ENCODE assay signal across 2 cellular contexts in the genomic region with DNA sequence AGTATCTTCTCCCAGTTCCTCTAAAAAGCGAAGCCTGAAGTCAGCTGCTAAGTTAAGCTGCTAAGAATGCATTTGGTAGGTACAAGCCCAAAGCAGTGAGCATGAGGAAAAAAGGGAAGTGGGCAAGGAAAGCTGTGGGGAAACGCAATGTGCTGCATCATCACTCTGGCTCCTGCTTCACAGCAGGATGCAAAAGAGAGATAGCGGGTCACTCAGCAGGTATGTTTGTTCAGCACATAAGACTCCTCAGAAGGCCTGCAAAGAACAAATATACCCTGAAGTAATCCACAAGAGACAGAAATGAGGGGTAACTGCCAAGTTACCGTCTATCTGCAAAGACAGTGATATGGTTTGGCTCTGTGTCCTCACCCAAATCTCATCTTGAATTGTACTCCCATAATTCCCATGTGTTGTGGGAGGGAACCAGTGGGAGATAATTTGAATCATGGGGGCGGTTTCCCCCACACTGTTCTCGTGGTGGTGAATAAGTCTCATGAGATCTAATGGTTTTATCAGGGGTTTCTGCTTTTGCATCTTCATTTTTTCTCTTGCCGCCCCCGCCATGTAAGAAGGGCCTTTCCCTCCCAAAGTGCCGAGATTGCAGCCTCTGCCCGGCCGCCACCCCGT.
TF ChIP-seq lines count a peak whose summit lies in the region.

No MANE protein-coding gene starts in this region.

TF ChIP-seq in GM23338, 12 proteins besides CTCF, POLR2A, EP300 and RAD21 (continues in another document):
- TF ChIP-seq EZH2 (IDR thresholded peaks at IDR 0.05; ENCODE audit: low read depth, unreplicated experiment) = no peak
- TF ChIP-seq, protein P1, sequence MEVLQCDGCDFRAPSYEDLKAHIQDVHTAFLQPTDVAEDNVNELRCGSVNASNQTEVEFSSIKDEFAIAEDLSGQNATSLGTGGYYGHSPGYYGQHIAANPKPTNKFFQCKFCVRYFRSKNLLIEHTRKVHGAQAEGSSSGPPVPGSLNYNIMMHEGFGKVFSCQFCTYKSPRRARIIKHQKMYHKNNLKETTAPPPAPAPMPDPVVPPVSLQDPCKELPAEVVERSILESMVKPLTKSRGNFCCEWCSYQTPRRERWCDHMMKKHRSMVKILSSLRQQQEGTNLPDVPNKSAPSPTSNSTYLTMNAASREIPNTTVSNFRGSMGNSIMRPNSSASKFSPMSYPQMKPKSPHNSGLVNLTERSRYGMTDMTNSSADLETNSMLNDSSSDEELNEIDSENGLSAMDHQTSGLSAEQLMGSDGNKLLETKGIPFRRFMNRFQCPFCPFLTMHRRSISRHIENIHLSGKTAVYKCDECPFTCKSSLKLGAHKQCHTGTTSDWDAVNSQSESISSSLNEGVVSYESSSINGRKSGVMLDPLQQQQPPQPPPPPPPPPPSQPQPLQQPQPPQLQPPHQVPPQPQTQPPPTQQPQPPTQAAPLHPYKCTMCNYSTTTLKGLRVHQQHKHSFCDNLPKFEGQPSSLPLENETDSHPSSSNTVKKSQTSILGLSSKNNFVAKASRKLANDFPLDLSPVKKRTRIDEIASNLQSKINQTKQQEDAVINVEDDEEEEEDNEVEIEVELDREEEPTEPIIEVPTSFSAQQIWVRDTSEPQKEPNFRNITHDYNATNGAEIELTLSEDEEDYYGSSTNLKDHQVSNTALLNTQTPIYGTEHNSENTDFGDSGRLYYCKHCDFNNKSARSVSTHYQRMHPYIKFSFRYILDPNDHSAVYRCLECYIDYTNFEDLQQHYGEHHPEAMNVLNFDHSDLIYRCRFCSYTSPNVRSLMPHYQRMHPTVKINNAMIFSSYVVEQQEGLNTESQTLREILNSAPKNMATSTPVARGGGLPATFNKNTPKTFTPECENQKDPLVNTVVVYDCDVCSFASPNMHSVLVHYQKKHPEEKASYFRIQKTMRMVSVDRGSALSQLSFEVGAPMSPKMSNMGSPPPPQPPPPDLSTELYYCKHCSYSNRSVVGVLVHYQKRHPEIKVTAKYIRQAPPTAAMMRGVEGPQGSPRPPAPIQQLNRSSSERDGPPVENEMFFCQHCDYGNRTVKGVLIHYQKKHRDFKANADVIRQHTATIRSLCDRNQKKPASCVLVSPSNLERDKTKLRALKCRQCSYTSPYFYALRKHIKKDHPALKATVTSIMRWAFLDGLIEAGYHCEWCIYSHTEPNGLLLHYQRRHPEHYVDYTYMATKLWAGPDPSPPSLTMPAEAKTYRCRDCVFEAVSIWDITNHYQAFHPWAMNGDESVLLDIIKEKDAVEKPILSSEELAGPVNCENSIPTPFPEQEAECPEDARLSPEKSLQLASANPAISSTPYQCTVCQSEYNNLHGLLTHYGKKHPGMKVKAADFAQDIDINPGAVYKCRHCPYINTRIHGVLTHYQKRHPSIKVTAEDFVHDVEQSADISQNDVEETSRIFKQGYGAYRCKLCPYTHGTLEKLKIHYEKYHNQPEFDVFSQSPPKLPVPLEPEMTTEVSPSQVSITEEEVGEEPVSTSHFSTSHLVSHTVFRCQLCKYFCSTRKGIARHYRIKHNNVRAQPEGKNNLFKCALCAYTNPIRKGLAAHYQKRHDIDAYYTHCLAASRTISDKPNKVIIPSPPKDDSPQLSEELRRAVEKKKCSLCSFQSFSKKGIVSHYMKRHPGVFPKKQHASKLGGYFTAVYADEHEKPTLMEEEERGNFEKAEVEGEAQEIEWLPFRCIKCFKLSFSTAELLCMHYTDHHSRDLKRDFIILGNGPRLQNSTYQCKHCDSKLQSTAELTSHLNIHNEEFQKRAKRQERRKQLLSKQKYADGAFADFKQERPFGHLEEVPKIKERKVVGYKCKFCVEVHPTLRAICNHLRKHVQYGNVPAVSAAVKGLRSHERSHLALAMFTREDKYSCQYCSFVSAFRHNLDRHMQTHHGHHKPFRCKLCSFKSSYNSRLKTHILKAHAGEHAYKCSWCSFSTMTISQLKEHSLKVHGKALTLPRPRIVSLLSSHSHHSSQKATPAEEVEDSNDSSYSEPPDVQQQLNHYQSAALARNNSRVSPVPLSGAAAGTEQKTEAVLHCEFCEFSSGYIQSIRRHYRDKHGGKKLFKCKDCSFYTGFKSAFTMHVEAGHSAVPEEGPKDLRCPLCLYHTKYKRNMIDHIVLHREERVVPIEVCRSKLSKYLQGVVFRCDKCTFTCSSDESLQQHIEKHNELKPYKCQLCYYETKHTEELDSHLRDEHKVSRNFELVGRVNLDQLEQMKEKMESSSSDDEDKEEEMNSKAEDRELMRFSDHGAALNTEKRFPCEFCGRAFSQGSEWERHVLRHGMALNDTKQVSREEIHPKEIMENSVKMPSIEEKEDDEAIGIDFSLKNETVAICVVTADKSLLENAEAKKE (CRISPR knock-in tag; IDR thresholded peaks at IDR 0.05) = no peak
- TF ChIP-seq CREB1 (CRISPR knock-in tag; IDR thresholded peaks at IDR 0.05; ENCODE audit: low read depth) = no peak
- TF ChIP-seq EZH2phosphoT487 (IDR thresholded peaks at IDR 0.05; ENCODE audit: unreplicated experiment) = no peak
- TF ChIP-seq POLR2AphosphoS5 (IDR thresholded peaks at IDR 0.05; ENCODE audit: low read depth) = no peak
- no peak for TF ChIP-seq JUNB (IDR thresholded peaks at IDR 0.05; ENCODE audit: unreplicated experiment)
- no peak for TF ChIP-seq NANOG (IDR thresholded peaks at IDR 0.05; ENCODE audit: borderline replicate concordance)
- no peak for TF ChIP-seq ZNF114 (CRISPR knock-in tag; IDR thresholded peaks at IDR 0.05)
- TF ChIP-seq, protein P2, sequence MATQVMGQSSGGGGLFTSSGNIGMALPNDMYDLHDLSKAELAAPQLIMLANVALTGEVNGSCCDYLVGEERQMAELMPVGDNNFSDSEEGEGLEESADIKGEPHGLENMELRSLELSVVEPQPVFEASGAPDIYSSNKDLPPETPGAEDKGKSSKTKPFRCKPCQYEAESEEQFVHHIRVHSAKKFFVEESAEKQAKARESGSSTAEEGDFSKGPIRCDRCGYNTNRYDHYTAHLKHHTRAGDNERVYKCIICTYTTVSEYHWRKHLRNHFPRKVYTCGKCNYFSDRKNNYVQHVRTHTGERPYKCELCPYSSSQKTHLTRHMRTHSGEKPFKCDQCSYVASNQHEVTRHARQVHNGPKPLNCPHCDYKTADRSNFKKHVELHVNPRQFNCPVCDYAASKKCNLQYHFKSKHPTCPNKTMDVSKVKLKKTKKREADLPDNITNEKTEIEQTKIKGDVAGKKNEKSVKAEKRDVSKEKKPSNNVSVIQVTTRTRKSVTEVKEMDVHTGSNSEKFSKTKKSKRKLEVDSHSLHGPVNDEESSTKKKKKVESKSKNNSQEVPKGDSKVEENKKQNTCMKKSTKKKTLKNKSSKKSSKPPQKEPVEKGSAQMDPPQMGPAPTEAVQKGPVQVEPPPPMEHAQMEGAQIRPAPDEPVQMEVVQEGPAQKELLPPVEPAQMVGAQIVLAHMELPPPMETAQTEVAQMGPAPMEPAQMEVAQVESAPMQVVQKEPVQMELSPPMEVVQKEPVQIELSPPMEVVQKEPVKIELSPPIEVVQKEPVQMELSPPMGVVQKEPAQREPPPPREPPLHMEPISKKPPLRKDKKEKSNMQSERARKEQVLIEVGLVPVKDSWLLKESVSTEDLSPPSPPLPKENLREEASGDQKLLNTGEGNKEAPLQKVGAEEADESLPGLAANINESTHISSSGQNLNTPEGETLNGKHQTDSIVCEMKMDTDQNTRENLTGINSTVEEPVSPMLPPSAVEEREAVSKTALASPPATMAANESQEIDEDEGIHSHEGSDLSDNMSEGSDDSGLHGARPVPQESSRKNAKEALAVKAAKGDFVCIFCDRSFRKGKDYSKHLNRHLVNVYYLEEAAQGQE (IDR thresholded peaks at IDR 0.05; ENCODE audit: unreplicated experiment) = no peak
- no peak for TF ChIP-seq ZNF331 (CRISPR knock-in tag; IDR thresholded peaks at IDR 0.05; ENCODE audit: low read depth)
- no peak for TF ChIP-seq STAT1 (IDR thresholded peaks at IDR 0.05; ENCODE audit: unreplicated experiment)

TF ChIP-seq in K562, 482 proteins besides CTCF, POLR2A, EP300 and RAD21 (continues in another document):
- TF ChIP-seq BRF2 (IDR thresholded peaks at IDR 0.05; ENCODE audit: borderline replicate concordance, insufficient read depth, insufficient read length) (no peak), THRAP3 (IDR thresholded peaks at IDR 0.05; ENCODE audit: borderline replicate concordance) (no peak), HLTF (IDR thresholded peaks at IDR 0.05) (no peak), SMAD4 (CRISPR knock-in tag; conservative IDR thresholded peaks at IDR 0.05) (peak; percentile 50; the same call in 1 of the 2 replicates), DACH1 (IDR thresholded peaks at IDR 0.05; ENCODE audit: partially characterized antibody) (peak; percentile 17), PPARD (CRISPR knock-in tag; IDR thresholded peaks at IDR 0.05) (no peak), PTRF (tag; IDR thresholded peaks at IDR 0.05) (no peak), FUS (optimal IDR thresholded peaks at IDR 0.05; ENCODE audit: low read depth, low read length) (no peak), EGR1 (conservative IDR thresholded peaks at IDR 0.05) (peak; percentile 71), HDAC2 (IDR thresholded peaks at IDR 0.05) (peak; percentile 88), FOXA3 (CRISPR knock-in tag; conservative IDR thresholded peaks at IDR 0.05 in 1 of 2, IDR thresholded peaks at IDR 0.05 in 1 of 2) (peak; percentile 85 to 89; a peak in 3 of 4 replicates), ZNF232 (CRISPR knock-in tag; IDR thresholded peaks at IDR 0.05) (no peak), TEAD4 (IDR thresholded peaks at IDR 0.05; ENCODE audit: low read length) (peak; percentile 88), TEAD4 (CRISPR knock-in tag; IDR thresholded peaks at IDR 0.05; ENCODE audit: borderline replicate concordance) (no peak), CTBP1 (IDR thresholded peaks at IDR 0.05; ENCODE audit: borderline replicate concordance) (peak; percentile 97), MEF2A (IDR thresholded peaks at IDR 0.05; ENCODE audit: control insufficient read depth, low read depth, low read length) (peak; percentile 44; the same call in 1 of the 2 replicates), GATAD2B (IDR thresholded peaks at IDR 0.05; ENCODE audit: borderline replicate concordance) (0 out of 2 replicates have a peak, but pooled peaks have one; percentile 46), KAT8 (IDR thresholded peaks at IDR 0.05; ENCODE audit: low read depth) (no peak), RB1 (IDR thresholded peaks at IDR 0.05; ENCODE audit: low read depth) (peak; percentile 15; the same call in 1 of the 2 replicates), PKNOX1 (IDR thresholded peaks at IDR 0.05) (0 out of 2 replicates have a peak, but pooled peaks have one; percentile 31), HDAC8 (tag; IDR thresholded peaks at IDR 0.05) (no peak), ZSCAN29 (IDR thresholded peaks at IDR 0.05) (no peak), NFATC3 (IDR thresholded peaks at IDR 0.05) (no peak), CBX3 (IDR thresholded peaks at IDR 0.05; ENCODE audit: borderline replicate concordance in 1 of 2, low read length in 2 of 2) (peak in 1 of 2 experiments; percentile 67; a peak in 1 of 3 replicates), HMGN3 (IDR thresholded peaks at IDR 0.05; ENCODE audit: borderline replicate concordance, extremely low read depth, insufficient read length, low read depth, low read length) (peak; percentile 32), ZBTB26 (CRISPR knock-in tag; IDR thresholded peaks at IDR 0.05) (no peak), TEAD1 (CRISPR knock-in tag; IDR thresholded peaks at IDR 0.05) (peak; percentile 45 to 64; a peak in 2 of 4 replicates), PYGO2 (tag; IDR thresholded peaks at IDR 0.05) (no peak), RNF2 (IDR thresholded peaks at IDR 0.05) (peak; percentile 64; the same call in 1 of the 2 replicates), GATAD2A (IDR thresholded peaks at IDR 0.05) (peak; percentile 89), NONO (IDR thresholded peaks at IDR 0.05; ENCODE audit: low read depth in 2 of 2, low read length in 1 of 2) (peak in 1 of 2 experiments; percentile 48; a peak in 1 of 4 replicates), DMBX1 (CRISPR knock-in tag; IDR thresholded peaks at IDR 0.05; ENCODE audit: borderline replicate concordance) (peak; percentile 76), MEIS2 (IDR thresholded peaks at IDR 0.05; ENCODE audit: partially characterized antibody) (peak; percentile 85)
- TF ChIP-seq, protein P3, sequence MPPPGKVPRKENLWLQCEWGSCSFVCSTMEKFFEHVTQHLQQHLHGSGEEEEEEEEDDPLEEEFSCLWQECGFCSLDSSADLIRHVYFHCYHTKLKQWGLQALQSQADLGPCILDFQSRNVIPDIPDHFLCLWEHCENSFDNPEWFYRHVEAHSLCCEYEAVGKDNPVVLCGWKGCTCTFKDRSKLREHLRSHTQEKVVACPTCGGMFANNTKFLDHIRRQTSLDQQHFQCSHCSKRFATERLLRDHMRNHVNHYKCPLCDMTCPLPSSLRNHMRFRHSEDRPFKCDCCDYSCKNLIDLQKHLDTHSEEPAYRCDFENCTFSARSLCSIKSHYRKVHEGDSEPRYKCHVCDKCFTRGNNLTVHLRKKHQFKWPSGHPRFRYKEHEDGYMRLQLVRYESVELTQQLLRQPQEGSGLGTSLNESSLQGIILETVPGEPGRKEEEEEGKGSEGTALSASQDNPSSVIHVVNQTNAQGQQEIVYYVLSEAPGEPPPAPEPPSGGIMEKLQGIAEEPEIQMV (tag; conservative IDR thresholded peaks at IDR 0.05; ENCODE audit: low read depth) = no peak
- TF ChIP-seq, protein P4, sequence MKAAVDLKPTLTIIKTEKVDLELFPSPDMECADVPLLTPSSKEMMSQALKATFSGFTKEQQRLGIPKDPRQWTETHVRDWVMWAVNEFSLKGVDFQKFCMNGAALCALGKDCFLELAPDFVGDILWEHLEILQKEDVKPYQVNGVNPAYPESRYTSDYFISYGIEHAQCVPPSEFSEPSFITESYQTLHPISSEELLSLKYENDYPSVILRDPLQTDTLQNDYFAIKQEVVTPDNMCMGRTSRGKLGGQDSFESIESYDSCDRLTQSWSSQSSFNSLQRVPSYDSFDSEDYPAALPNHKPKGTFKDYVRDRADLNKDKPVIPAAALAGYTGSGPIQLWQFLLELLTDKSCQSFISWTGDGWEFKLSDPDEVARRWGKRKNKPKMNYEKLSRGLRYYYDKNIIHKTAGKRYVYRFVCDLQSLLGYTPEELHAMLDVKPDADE (conservative IDR thresholded peaks at IDR 0.05; ENCODE audit: control insufficient read depth, low read depth, low read length) = no peak
